Comparison of ENCODE assay signal across 8 cellular contexts in the genomic region with DNA sequence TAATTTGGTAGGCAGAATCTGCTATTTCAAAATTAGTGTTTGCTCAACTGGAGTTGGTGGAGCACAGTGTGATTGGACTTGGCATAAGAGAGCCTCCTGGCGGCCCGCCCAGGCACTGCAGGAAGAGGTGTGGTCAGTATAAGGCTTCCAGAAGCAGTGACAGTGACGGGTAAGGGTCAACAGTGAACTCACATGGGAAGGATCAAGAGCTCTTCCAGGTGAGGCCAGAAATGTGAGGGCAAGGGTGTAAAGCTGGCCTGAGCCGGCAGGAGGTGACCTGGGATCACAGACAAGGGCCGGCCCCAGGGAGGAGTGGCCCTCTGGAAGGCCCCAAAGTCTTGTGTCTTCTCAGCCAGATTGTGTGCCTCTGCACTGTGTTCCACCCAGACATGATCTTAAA.
DNase-seq lines count a peak whose midpoint lies in the region; ATAC-seq and TF ChIP-seq lines count a peak whose summit lies in the region.

No MANE protein-coding gene starts in this region.

- H3K36me3 Mint-ChIP-seq in activated naive CD4-positive, alpha-beta T cell treated with anti-CD3 and anti-CD28 coated beads, Interleukin-2, amount 10 ng/mL, durations not matched to agents 7 days and 5 days = no peaks in the 10 kb centered on the region

- TF ChIP-seq CTCF in smooth muscle cell (IDR thresholded peaks at IDR 0.05; ENCODE audit: borderline replicate concordance, insufficient read depth, poor library complexity, severe bottlenecking) = peak; percentile 59

- H3K9ac ChIP-seq in smooth muscle cell (ENCODE audit: low read depth) = no peak overlapping the region

- H3K4me3 ChIP-seq in smooth muscle cell = no peak overlapping the region

- no peak overlapping the region for H3K4me2 ChIP-seq in smooth muscle cell

- DNase-seq in AML-193 (lab: John Stamatoyannopoulos, UW) (peak; percentile 84 to 87), HT-29 (ENCODE audit: low spot score) (peak; percentile 83), SKM-1 (lab: John Stamatoyannopoulos, UW; ENCODE audit: unreplicated experiment) (peak; percentile 62), left cardiac atrium (peak; percentile 85), smooth muscle cell (lab: John Stamatoyannopoulos, UW; ENCODE audit: unreplicated experiment) (no peak)
- DNase-seq in activated naive CD4-positive, alpha-beta T cell treated with anti-CD3 and anti-CD28 coated beads, Interleukin-2, amount 10 ng/mL, durations not matched to agents 7 days and 5 days = peak; percentile 80

- no peaks in the 10 kb centered on the region for H3K79me2 ChIP-seq in smooth muscle cell (ENCODE audit: low read depth)

- H3K4me3 Mint-ChIP-seq in activated naive CD4-positive, alpha-beta T cell treated with anti-CD3 and anti-CD28 coated beads, Interleukin-2, amount 10 ng/mL, durations not matched to agents 7 days and 5 days = no peak overlapping the region

- H3K27ac Mint-ChIP-seq in activated naive CD4-positive, alpha-beta T cell treated with anti-CD3 and anti-CD28 coated beads, Interleukin-2, amount 10 ng/mL, durations not matched to agents 7 days and 5 days = no peak overlapping the region

- no peak overlapping the region for H2AFZ ChIP-seq in smooth muscle cell (ENCODE audit: low read depth)

- no peak overlapping the region for H3K27ac ChIP-seq in smooth muscle cell (ENCODE audit: low read depth)

- no peaks in the 10 kb centered on the region for H3K27me3 Mint-ChIP-seq in activated naive CD4-positive, alpha-beta T cell treated with anti-CD3 and anti-CD28 coated beads, Interleukin-2, amount 10 ng/mL, durations not matched to agents 7 days and 5 days

- ATAC-seq in GM19023 (IDR thresholded peaks at IDR 0.05; ENCODE audit: unreplicated experiment) = peak; percentile 88
- ATAC-seq in left cardiac atrium = peak; percentile 83 to 87
- ATAC-seq in HG02970 (IDR thresholded peaks at IDR 0.05; ENCODE audit: low FRiP score, unreplicated experiment) = no peak

- no peaks in the 10 kb centered on the region for H3K4me1 Mint-ChIP-seq in activated naive CD4-positive, alpha-beta T cell treated with anti-CD3 and anti-CD28 coated beads, Interleukin-2, amount 10 ng/mL, durations not matched to agents 7 days and 5 days

- no peaks in the 10 kb centered on the region for H3K27me3 ChIP-seq in smooth muscle cell (ENCODE audit: low read depth)

- no peaks in the 10 kb centered on the region for H3K36me3 ChIP-seq in smooth muscle cell (ENCODE audit: low read depth)

- no peaks in the 10 kb centered on the region for H3F3A ChIP-seq in smooth muscle cell (ENCODE audit: low read depth)

- intact Hi-C loops in left cardiac atrium (cut with DNase I) = no loop called here

- 55% methylated on average over 5 of the region's 5 CpGs for WGBS in smooth muscle cell (ENCODE audit: low lambda C conversion rate)

- no peaks in the 10 kb centered on the region for H3K4me1 ChIP-seq in smooth muscle cell (ENCODE audit: low read depth)

- no peaks in the 10 kb centered on the region for H3K9me3 Mint-ChIP-seq in activated naive CD4-positive, alpha-beta T cell treated with anti-CD3 and anti-CD28 coated beads, Interleukin-2, amount 10 ng/mL, durations not matched to agents 7 days and 5 days

- CTCF ChIA-PET in activated naive CD4-positive, alpha-beta T cell treated with anti-CD3 and anti-CD28 coated beads, Interleukin-2, amount 10 ng/mL, durations not matched to agents 7 days and 5 days (lab: Charles Lee) = interaction anchor here (0.6 to 2.7 kb wide), 11 partner anchors 8 to 284 kb away, joined by 3 to 28 read pairs (median 4); no protein-coding TSS in a partner anchor

- no peaks in the 10 kb centered on the region for H4K20me1 ChIP-seq in smooth muscle cell (ENCODE audit: low read depth)

- H3K9me3 ChIP-seq in smooth muscle cell (replicated peaks; ENCODE audit: low read depth) = no peaks in the 10 kb centered on the region
